Comparison of ENCODE assay signal across 11 cellular contexts in genomic region chr20:62606551-62607201, GRCh38. TPM values are rescaled to one million over a fixed set of nuclear protein-coding genes. Genes with fewer than 3 reads are reported as not detected.
DNase-seq lines count a peak whose midpoint lies in the region; ATAC-seq, FAIRE-seq and TF ChIP-seq lines count a peak whose summit lies in the region.
"Had no signal": no experiment of that assay in that cellular context is flagged by ENCODE, and none has a peak within 500 bp of the region (broad histone marks: within the 10 kb centered on the region; RNA-seq: fewer than 3 reads in every experiment).

No MANE protein-coding gene starts in this region.

- CTCF ChIA-PET in A673 (lab: Charles Lee): no interaction called here

- H3K4me3 ChIP-seq in SJCRH30 (no peak overlapping the region), kidney (ENCODE audit: low read length in 2 of 2) (no peak overlapping the region), A673 (ENCODE audit: low read depth, low read length, poor library complexity, severe bottlenecking) (no peak overlapping the region)

- H3K9me3 Mint-ChIP-seq in activated naive CD8-positive, alpha-beta T cell treated with anti-CD3 and anti-CD28 coated beads for 36 hours: peaks cover 5% of the 10 kb centered on the region

- H3K27ac ChIP-seq in SJCRH30 (peak overlapping the region; percentile 15; the same call in 1 of the 2 replicates), kidney (ENCODE audit: low read depth in 2 of 2, low read length in 2 of 2) (no peak overlapping the region), A673 (ENCODE audit: low read depth, low read length, poor library complexity, severe bottlenecking) (no peak overlapping the region)

- TF ChIP-seq CTCF in kidney (IDR thresholded peaks at IDR 0.05; ENCODE audit: borderline replicate concordance, extremely low read depth, insufficient read depth) (no peak), A673 (conservative IDR thresholded peaks at IDR 0.05; ENCODE audit: low read depth, low read length) (no peak)

- DNase-seq in Right ventricle myocardium superior (peak; percentile 82), cardiac septum (ENCODE audit: low spot score) (no peak), SJCRH30 (peak; percentile 83 to 88), kidney (peak; percentile 96), SW 1271 (lab: John Stamatoyannopoulos, UW) (no peak), A673 (ENCODE audit: low spot score) (no peak)
- DNase-seq in activated naive CD8-positive, alpha-beta T cell treated with anti-CD3 and anti-CD28 coated beads for 36 hours: no peak
- DNase-seq: activated CD4-positive, alpha-beta memory T cell treated with anti-CD3 and anti-CD28 coated beads for 36 hours; naive thymus-derived CD4-positive, alpha-beta T cell had no signal

- H3K27ac Mint-ChIP-seq in activated naive CD8-positive, alpha-beta T cell treated with anti-CD3 and anti-CD28 coated beads for 36 hours: no peak overlapping the region
- H3K27ac Mint-ChIP-seq: activated CD4-positive, alpha-beta memory T cell treated with anti-CD3 and anti-CD28 coated beads for 36 hours; naive thymus-derived CD4-positive, alpha-beta T cell had no signal

- H3K9me3 ChIP-seq in SJCRH30 (replicated peaks) (peaks cover 4% of the 10 kb centered on the region), kidney (ENCODE audit: control insufficient read depth in 1 of 2, low read length in 2 of 2) (no peaks in the 10 kb centered on the region), A673 (ENCODE audit: low read depth, low read length, poor library complexity, severe bottlenecking) (no peaks in the 10 kb centered on the region)

- peaks cover 19% of the 10 kb centered on the region for H3K4me1 Mint-ChIP-seq in activated naive CD8-positive, alpha-beta T cell treated with anti-CD3 and anti-CD28 coated beads for 36 hours

- no peak overlapping the region for H3K9ac ChIP-seq in kidney (ENCODE audit: low read length in 2 of 2)

- H3K36me3 ChIP-seq in SJCRH30: no peaks in the 10 kb centered on the region
- H3K36me3 ChIP-seq in kidney (ENCODE audit: control insufficient read depth in 1 of 2, insufficient read depth in 2 of 2, low read length in 2 of 2): no peaks in the 10 kb centered on the region
- no peaks in the 10 kb centered on the region for H3K36me3 ChIP-seq in A673 (ENCODE audit: insufficient read depth, low read length, poor library complexity, severe bottlenecking)

- H3K36me3 Mint-ChIP-seq in activated naive CD8-positive, alpha-beta T cell treated with anti-CD3 and anti-CD28 coated beads for 36 hours: no peaks in the 10 kb centered on the region
- H3K36me3 Mint-ChIP-seq: activated CD4-positive, alpha-beta memory T cell treated with anti-CD3 and anti-CD28 coated beads for 36 hours had no signal

- ATAC-seq in Right ventricle myocardium superior (ENCODE audit: poor library complexity) (peak; percentile 39), HG03354 (IDR thresholded peaks at IDR 0.05; ENCODE audit: poor library complexity, severe bottlenecking, unreplicated experiment) (no peak)
- ATAC-seq: naive thymus-derived CD4-positive, alpha-beta T cell had no signal

- FAIRE-seq in kidney (lab: Jason Lieb, UNC): no peak
- FAIRE-seq: frontal cortex had no signal

- H3K4me3 Mint-ChIP-seq in activated naive CD8-positive, alpha-beta T cell treated with anti-CD3 and anti-CD28 coated beads for 36 hours: no peak overlapping the region
- H3K4me3 Mint-ChIP-seq: activated CD4-positive, alpha-beta memory T cell treated with anti-CD3 and anti-CD28 coated beads for 36 hours; naive thymus-derived CD4-positive, alpha-beta T cell had no signal

- no TSS peak for BruUV-seq in A673 (replicated peaks; lab: Mats Ljungman, UMichigan)

- POLR2A ChIA-PET in A673 (lab: Charles Lee; ENCODE audit: low non-redundant PET): no interaction called here

- H3K27me3 ChIP-seq in SJCRH30 (peaks cover 6% of the 10 kb centered on the region; the same call in 1 of the 2 replicates), A673 (replicated peaks; ENCODE audit: insufficient read depth, low read depth, low read length, poor library complexity) (no peaks in the 10 kb centered on the region)

- H3K4me1 ChIP-seq in SJCRH30 (peaks cover 40% of the 10 kb centered on the region), kidney (ENCODE audit: control insufficient read depth in 1 of 2, insufficient read depth in 1 of 2, low read depth in 1 of 2, low read length in 2 of 2) (peaks cover 7 to 28% of the 10 kb centered on the region in 2 donors), A673 (ENCODE audit: insufficient read depth, low read length, poor library complexity, severe bottlenecking) (peaks cover 18% of the 10 kb centered on the region)

- intact Hi-C loops in Right ventricle myocardium superior (cut with DNase I): no loop called here
- intact Hi-C loops in cardiac septum (cut with DNase I): no loop called here
- intact Hi-C loops in kidney (cut with DNase I): no loop called here
- intact Hi-C loops in A673 (cut with micrococcal nuclease; ENCODE audit: unreplicated experiment): no loop called here

- H3K27me3 Mint-ChIP-seq in activated naive CD8-positive, alpha-beta T cell treated with anti-CD3 and anti-CD28 coated beads for 36 hours: peaks cover 12% of the 10 kb centered on the region

RNA-seq across cellular contexts. Expression of gene SLCO4A1, which starts 35.6 kb away (rescaled TPM):
- total RNA-seq in Right ventricle myocardium superior (12.1 TPM), cardiac septum (10.8 TPM), kidney (80.3 TPM), A673 (2021) (44.5 and 48.8 TPM in 2 replicates)
- 3.9 and 5.8 TPM in 2 replicates for total RNA-seq in SJCRH30 (2014; rRNA removed; shearing (Covaris generic))
- 12.4 TPM for polyA plus RNA-seq in kidney (ENCODE audit: insufficient read depth, low read depth, low replicate concordance)
- total RNA-seq in activated naive CD8-positive, alpha-beta T cell treated with anti-CD3 and anti-CD28 coated beads for 36 hours: 10 to 100 TPM; 55.0 to 56.9 TPM

Comparison
In these comparisons a context has a peak if more than half of its experiments do, and no peak if none do; other contexts are left out.
1. DNase-seq: peak in Right ventricle myocardium superior (single experiment), SJCRH30 (2 of 2) and kidney (single experiment); none in cardiac septum (single experiment), SW 1271 (0 of 2), activated naive CD8-positive, alpha-beta T cell treated with anti-CD3 and anti-CD28 coated beads for 36 hours (single experiment) and A673 (single experiment).